ENCODE assay signal across 14 cellular contexts in genomic region chr11:44505591-44506054, GRCh38. TPM values are rescaled to one million over a fixed set of nuclear protein-coding genes. Genes with fewer than 3 reads are reported as not detected.
DNase-seq lines count a peak whose midpoint lies in the region; ATAC-seq and TF ChIP-seq lines count a peak whose summit lies in the region.
"Had no signal": no experiment of that assay in that cellular context is flagged by ENCODE, and none has a peak within 500 bp of the region (broad histone marks: within the 10 kb centered on the region; RNA-seq: fewer than 3 reads in every experiment).

No MANE protein-coding gene starts in this region.

- H3K18ac ChIP-seq in mesenchymal stem cell (ENCODE audit: low read depth in 1 of 2, low read length in 2 of 2), result no peak overlapping the region

- H3K27ac Mint-ChIP-seq in activated naive CD4-positive, alpha-beta T cell treated with anti-CD3 and anti-CD28 coated beads, Interleukin-2, amount 50 U/mL, for 72 hours, result no peak overlapping the region
- H3K27ac Mint-ChIP-seq in nephron progenitor cell, result no peak overlapping the region

- no peak overlapping the region for H2BK120ac ChIP-seq in mesenchymal stem cell (ENCODE audit: low read depth, low read length)

- no peak overlapping the region for H2AK5ac ChIP-seq in mesenchymal stem cell (ENCODE audit: low read length, severe bottlenecking)

- intact Hi-C loops in head of caudate nucleus (cut with DNase I), result no loop called here

- H3K9ac ChIP-seq in mesenchymal stem cell (ENCODE audit: low read length), result no peak overlapping the region

- no peak overlapping the region for H4K91ac ChIP-seq in mesenchymal stem cell (ENCODE audit: low read length)

- no peak overlapping the region for H2AFZ ChIP-seq in mesenchymal stem cell (ENCODE audit: low read depth, low read length)

- H3K9me3 ChIP-seq in MG63 (peaks cover 36% of the 10 kb centered on the region), mesenchymal stem cell (ENCODE audit: control insufficient read depth, low read length) (peaks cover 12% of the 10 kb centered on the region)
- H3K9me3 ChIP-seq: gastrocnemius medialis, ovary, thyroid gland had no signal

- H3K4me1 ChIP-seq in mesenchymal stem cell (ENCODE audit: control insufficient read depth, insufficient read depth, low read depth, low read length), result peaks cover 6% of the 10 kb centered on the region
- H3K4me1 ChIP-seq: gastrocnemius medialis had no signal

- H2BK5ac ChIP-seq in mesenchymal stem cell (ENCODE audit: low read depth, low read length, poor library complexity, severe bottlenecking), result no peak overlapping the region

- H3K4me1 Mint-ChIP-seq in nephron progenitor cell, result peaks cover 9% of the 10 kb centered on the region

- no peak for ATAC-seq in activated naive CD4-positive, alpha-beta T cell treated with anti-CD3 and anti-CD28 coated beads, Interleukin-2, amount 50 U/mL, for 72 hours
- no peak for ATAC-seq in HG03039 (IDR thresholded peaks at IDR 0.05; ENCODE audit: unreplicated experiment)
- ATAC-seq: gastrocnemius medialis had no signal

- H2BK12ac ChIP-seq in mesenchymal stem cell (ENCODE audit: low read length in 2 of 2), result no peak overlapping the region

- H3K23ac ChIP-seq in mesenchymal stem cell (ENCODE audit: low read length in 2 of 2), result no peak overlapping the region

- H3K4me3 ChIP-seq in MG63 (no peak overlapping the region), cardiac fibroblast (replicated peaks in 1 of 2; ENCODE audit: low read depth in 2 of 2, low read length in 2 of 2) (no peak overlapping the region), mesenchymal stem cell (ENCODE audit: insufficient read depth in 1 of 2, low read depth in 1 of 2, low read length in 2 of 2) (no peak overlapping the region)
- H3K4me3 ChIP-seq: gastrocnemius medialis, ovary, thyroid gland had no signal

- no peak overlapping the region for H3K14ac ChIP-seq in mesenchymal stem cell (ENCODE audit: low read length in 2 of 2)

- H3K4ac ChIP-seq in mesenchymal stem cell (ENCODE audit: low read depth in 1 of 2, low read length in 2 of 2), result no peak overlapping the region

- no peak overlapping the region for H3K4me2 ChIP-seq in mesenchymal stem cell (ENCODE audit: low read length, poor library complexity, severe bottlenecking)

- H3K36me3 Mint-ChIP-seq in activated naive CD4-positive, alpha-beta T cell treated with anti-CD3 and anti-CD28 coated beads, Interleukin-2, amount 50 U/mL, for 72 hours, result no peaks in the 10 kb centered on the region
- no peaks in the 10 kb centered on the region for H3K36me3 Mint-ChIP-seq in nephron progenitor cell (ENCODE audit: low read depth)

- WGBS in mesenchymal stem cell, result 79% methylated on average over 3 of the region's 5 CpGs

- no peak overlapping the region for H2BK15ac ChIP-seq in mesenchymal stem cell (ENCODE audit: low read depth, poor library complexity, severe bottlenecking)

- H3K4me3 Mint-ChIP-seq in nephron progenitor cell, result no peak overlapping the region

- H3K27ac ChIP-seq in mesenchymal stem cell (ENCODE audit: low read length, poor library complexity, severe bottlenecking), result no peak overlapping the region
- H3K27ac ChIP-seq: gastrocnemius medialis, ovary, thyroid gland had no signal

- H3K27me3 Mint-ChIP-seq in nephron progenitor cell (ENCODE audit: low read depth, poor library complexity), result peaks cover 17% of the 10 kb centered on the region

- DNase-seq in Daoy (ENCODE audit: low read depth), result peak; percentile 75
- peak; percentile 36 for DNase-seq in MG63
- peak; percentile 36 to 89 for DNase-seq in cardiac fibroblast (ENCODE audit: low read depth in 2 of 2)
- peak; percentile 10 for DNase-seq in mesenchymal stem cell
- DNase-seq in activated naive CD4-positive, alpha-beta T cell treated with anti-CD3 and anti-CD28 coated beads, Interleukin-2, amount 50 U/mL, for 72 hours (ENCODE audit: low spot score in 2 of 2), result no peak
- DNase-seq in nephron progenitor cell, result no peak
- no peak for DNase-seq in head of caudate nucleus
- DNase-seq: activated CD4-positive, alpha-beta T cell treated with anti-CD3 and anti-CD28 coated beads for 1 hour; gastrocnemius medialis; NCI-H1694; NCI-H510A treated with DMSO at 0.1 percent for 48 hours; ovary had no signal

- peaks cover 0 to 4% of the 10 kb centered on the region in 2 donors for H3K9me3 Mint-ChIP-seq in activated naive CD4-positive, alpha-beta T cell treated with anti-CD3 and anti-CD28 coated beads, Interleukin-2, amount 50 U/mL, for 72 hours
- H3K9me3 Mint-ChIP-seq in nephron progenitor cell, result peaks cover 8% of the 10 kb centered on the region

- H3K36me3 ChIP-seq in MG63, result peaks cover 3% of the 10 kb centered on the region; the same call in 1 of the 2 replicates
- H3K36me3 ChIP-seq in mesenchymal stem cell (ENCODE audit: control insufficient read depth in 1 of 2, insufficient read depth in 2 of 2, low read depth in 1 of 2, low read length in 2 of 2), result no peaks in the 10 kb centered on the region
- H3K36me3 ChIP-seq: gastrocnemius medialis, ovary, thyroid gland had no signal

- no peaks in the 10 kb centered on the region for H3K79me1 ChIP-seq in mesenchymal stem cell (replicated peaks; ENCODE audit: low read length, poor library complexity, severe bottlenecking)

- H3K27me3 ChIP-seq in MG63 (no peaks in the 10 kb centered on the region), mesenchymal stem cell (ENCODE audit: control insufficient read depth in 1 of 2, insufficient read depth in 1 of 2, low read length in 2 of 2) (peaks cover 24 to 65% of the 10 kb centered on the region in 2 experiments)
- H3K27me3 ChIP-seq: gastrocnemius medialis, ovary, thyroid gland had no signal

- no peak overlapping the region for H4K8ac ChIP-seq in mesenchymal stem cell (ENCODE audit: low read length)

- no peak for TF ChIP-seq CTCF in cardiac fibroblast (IDR thresholded peaks at IDR 0.05; ENCODE audit: low read depth, low read length)
- no peak for TF ChIP-seq CTCF in nephron progenitor cell (IDR thresholded peaks at IDR 0.05)

RNA-seq across cellular contexts. Expression of gene CD82, which starts 59.8 kb away (rescaled TPM):
- 42.7 and 48.5 TPM in 2 replicates for total RNA-seq in Daoy (2014; rRNA removed; shearing (Covaris generic))
- 34.5 and 61.3 TPM in 2 replicates for total RNA-seq in MG63 (2014; rRNA removed; shearing (Covaris generic); ENCODE audit: low replicate concordance)
- 196 TPM for polyA plus RNA-seq in mesenchymal stem cell (2013, experiment 1 of 2)
- 194 TPM for polyA plus RNA-seq in mesenchymal stem cell (2013, experiment 2 of 2)
- 100 to 1,000 TPM; 270 to 324 TPM for total RNA-seq in activated naive CD4-positive, alpha-beta T cell treated with anti-CD3 and anti-CD28 coated beads, Interleukin-2, amount 50 U/mL, for 72 hours

Comparison
In these comparisons a context has a peak if more than half of its experiments do, and no peak if none do; other contexts are left out.
1. DNase-seq: peak in Daoy (single experiment), MG63 (single experiment), cardiac fibroblast (2 of 2) and mesenchymal stem cell (single experiment); none in activated naive CD4-positive, alpha-beta T cell treated with anti-CD3 and anti-CD28 coated beads, Interleukin-2, amount 50 U/mL, for 72 hours (0 of 2), nephron progenitor cell (single experiment) and head of caudate nucleus (0 of 42).